In genomic region chr19:28281676-28282075, GRCh38 we compare ENCODE assay signal across 6 cellular contexts.
"Had no signal": no experiment of that assay in that cellular context is flagged by ENCODE, and none has a peak within 500 bp of the region (broad histone marks: within the 10 kb centered on the region; RNA-seq: fewer than 3 reads in every experiment).

No MANE protein-coding gene starts in this region.

- DNase-seq: IMR-90, KBM-7, KG1 had no signal

- H3K27me3 Mint-ChIP-seq: IgD-negative memory B cell had no signal

- H3K4me3 Mint-ChIP-seq: IgD-negative memory B cell had no signal

- H3K4me1 Mint-ChIP-seq: IgD-negative memory B cell had no signal

- H3K27ac Mint-ChIP-seq: IgD-negative memory B cell had no signal

- H3K27ac ChIP-seq: HL-60 had no signal

- H3K36me3 Mint-ChIP-seq: IgD-negative memory B cell had no signal

- H3K4me3 ChIP-seq: K562 had no signal
